Comparison of ENCODE assay signal across 13 cellular contexts in the genomic region with DNA sequence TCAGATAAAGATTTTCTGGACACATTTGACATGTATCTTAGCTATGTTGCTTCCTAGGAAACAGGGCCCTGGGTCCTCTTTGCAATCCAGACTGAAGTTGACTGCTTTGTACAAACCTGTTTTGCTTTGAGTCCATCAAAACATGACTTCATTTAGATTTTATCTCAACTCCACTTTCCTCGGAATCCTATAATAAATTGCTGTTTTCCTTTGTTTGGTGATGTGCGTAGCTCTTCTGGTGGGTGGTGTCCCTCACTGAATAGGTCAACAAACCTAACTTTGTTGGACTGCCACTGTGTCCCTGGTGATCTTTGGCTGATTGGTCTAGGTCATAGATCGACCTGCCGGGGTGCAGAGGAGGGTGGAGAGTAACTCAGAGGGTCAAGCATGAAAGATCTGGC. TPM values are rescaled to one million over a fixed set of nuclear protein-coding genes. Genes with fewer than 3 reads are reported as not detected.
DNase-seq lines count a peak whose midpoint lies in the region; ATAC-seq, FAIRE-seq and TF ChIP-seq lines count a peak whose summit lies in the region.
"Had no signal": no experiment of that assay in that cellular context is flagged by ENCODE, and none has a peak within 500 bp of the region (broad histone marks: within the 10 kb centered on the region; RNA-seq: fewer than 3 reads in every experiment).

No MANE protein-coding gene starts in this region.

- H3K27ac Mint-ChIP-seq in activated CD4-positive, alpha-beta T cell treated with anti-CD3 and anti-CD28 coated beads, Interleukin-2, amount 10 ng/mL, durations not matched to agents 24 days and 14 days = peak overlapping the region; percentile 12
- peak overlapping the region; percentile 89 for H3K27ac Mint-ChIP-seq in activated T-helper 17 cell treated with anti-CD3 and anti-CD28 coated beads, Interleukin-2, amount 50 U/mL, for 72 hours

- peaks cover 8% of the 10 kb centered on the region for H3K36me3 Mint-ChIP-seq in activated CD4-positive, alpha-beta T cell treated with anti-CD3 and anti-CD28 coated beads, Interleukin-2, amount 10 ng/mL, durations not matched to agents 24 days and 14 days (ENCODE audit: low read depth)
- H3K36me3 Mint-ChIP-seq in activated T-helper 17 cell treated with anti-CD3 and anti-CD28 coated beads, Interleukin-2, amount 50 U/mL, for 72 hours (ENCODE audit: low read depth) = no peaks in the 10 kb centered on the region

- H3K27me3 ChIP-seq in right lobe of liver = no peaks in the 10 kb centered on the region
- H3K27me3 ChIP-seq in suprapubic skin = no peaks in the 10 kb centered on the region
- H3K27me3 ChIP-seq in heart left ventricle = no peaks in the 10 kb centered on the region

- H3K4me3 Mint-ChIP-seq in activated CD4-positive, alpha-beta T cell treated with anti-CD3 and anti-CD28 coated beads, Interleukin-2, amount 10 ng/mL, durations not matched to agents 24 days and 14 days = peak overlapping the region; percentile 10
- peak overlapping the region; percentile 93 for H3K4me3 Mint-ChIP-seq in activated T-helper 17 cell treated with anti-CD3 and anti-CD28 coated beads, Interleukin-2, amount 50 U/mL, for 72 hours

- TF ChIP-seq CTCF in right lobe of liver (IDR thresholded peaks at IDR 0.05) (no peak), suprapubic skin (IDR thresholded peaks at IDR 0.05) (no peak), heart left ventricle (IDR thresholded peaks at IDR 0.05) (no peak)

- H3K4me1 ChIP-seq in right lobe of liver = peaks cover 0 to 44% (median 18%) of the 10 kb centered on the region in 4 donors
- peaks cover 68% of the 10 kb centered on the region for H3K4me1 ChIP-seq in suprapubic skin
- H3K4me1 ChIP-seq in heart left ventricle = peaks cover 0 to 59% (median 26%) of the 10 kb centered on the region in 12 donors
- H3K4me1 ChIP-seq: A549 had no signal

- H3K27me3 Mint-ChIP-seq in activated CD4-positive, alpha-beta T cell treated with anti-CD3 and anti-CD28 coated beads, Interleukin-2, amount 10 ng/mL, durations not matched to agents 24 days and 14 days = no peaks in the 10 kb centered on the region
- no peaks in the 10 kb centered on the region for H3K27me3 Mint-ChIP-seq in activated T-helper 17 cell treated with anti-CD3 and anti-CD28 coated beads, Interleukin-2, amount 50 U/mL, for 72 hours

- no peak for TF ChIP-seq EP300 in suprapubic skin (IDR thresholded peaks at IDR 0.05)

- H3K9me3 ChIP-seq in right lobe of liver = no peaks in the 10 kb centered on the region
- H3K9me3 ChIP-seq in suprapubic skin = no peaks in the 10 kb centered on the region
- no peaks in the 10 kb centered on the region for H3K9me3 ChIP-seq in heart left ventricle
- H3K9me3 ChIP-seq: A549, thoracic aorta had no signal

- WGBS in right lobe of liver (ENCODE audit: insufficient coverage, low coverage, low lambda C conversion rate, missing lambda C conversion rate) = 21% methylated on average over 4 of the region's 4 CpGs
- 50% methylated on average over 4 of the region's 4 CpGs for WGBS in suprapubic skin
- 75 to 83% (median 78%) methylated on average over 4 of the region's 4 CpGs for WGBS in heart left ventricle, 4 donors

- DNase-seq in activated CD4-positive, alpha-beta T cell treated with anti-CD3 and anti-CD28 coated beads, Interleukin-2, amount 10 ng/mL, durations not matched to agents 24 days and 14 days = no peak
- no peak for DNase-seq in activated CD4-positive, alpha-beta T cell treated with anti-CD3 and anti-CD28 coated beads, Interleukin-2, amount 50 U/mL, for 4 hours
- DNase-seq in right lobe of liver (peak; percentile 39 to 79 (median 75)), suprapubic skin (ENCODE audit: low spot score in 2 of 2) (no peak), GM19239 (ENCODE audit: insufficient read length, low spot score) (no peak), NCI-H1105 treated with DMSO at 0.1 percent for 48 hours (lab: John Stamatoyannopoulos, UW) (no peak), heart left ventricle (no peak)
- DNase-seq: NCI-H510A treated with DMSO at 0.1 percent for 48 hours had no signal

- intact Hi-C loops in activated CD4-positive, alpha-beta T cell treated with anti-CD3 and anti-CD28 coated beads, Interleukin-2, amount 10 ng/mL, durations not matched to agents 24 days and 14 days (cut with micrococcal nuclease) = no loop called here
- intact Hi-C loops in right lobe of liver (cut with DNase I) (loop anchor here in 1 of 2 donors (10.0 kb wide), 1 partner anchor 93 kb away; no protein-coding TSS in a partner anchor), heart left ventricle (cut with DNase I) (loop anchor here in 1 of 10 donors (10.0 kb wide), 1 partner anchor 73 kb away; no protein-coding TSS in a partner anchor)

- no peak for ATAC-seq in activated T-helper 17 cell treated with anti-CD3 and anti-CD28 coated beads, Interleukin-2, amount 50 U/mL, for 72 hours (replicated peaks)
- ATAC-seq in right lobe of liver = peak; percentile 46 to 71 (median 57)
- ATAC-seq in heart left ventricle = no peak

- H3K36me3 ChIP-seq in right lobe of liver = no peaks in the 10 kb centered on the region
- no peaks in the 10 kb centered on the region for H3K36me3 ChIP-seq in suprapubic skin
- H3K36me3 ChIP-seq in heart left ventricle = no peaks in the 10 kb centered on the region
- H3K36me3 ChIP-seq: thoracic aorta had no signal

- peaks cover 64% of the 10 kb centered on the region for H3K4me1 Mint-ChIP-seq in activated CD4-positive, alpha-beta T cell treated with anti-CD3 and anti-CD28 coated beads, Interleukin-2, amount 10 ng/mL, durations not matched to agents 24 days and 14 days
- H3K4me1 Mint-ChIP-seq in activated T-helper 17 cell treated with anti-CD3 and anti-CD28 coated beads, Interleukin-2, amount 50 U/mL, for 72 hours = peaks cover 38% of the 10 kb centered on the region

- peaks cover 7% of the 10 kb centered on the region for H3K9me3 Mint-ChIP-seq in activated CD4-positive, alpha-beta T cell treated with anti-CD3 and anti-CD28 coated beads, Interleukin-2, amount 10 ng/mL, durations not matched to agents 24 days and 14 days
- peaks cover 3% of the 10 kb centered on the region for H3K9me3 Mint-ChIP-seq in activated T-helper 17 cell treated with anti-CD3 and anti-CD28 coated beads, Interleukin-2, amount 50 U/mL, for 72 hours

- TF ChIP-seq POLR2A in right lobe of liver (IDR thresholded peaks at IDR 0.05) (no peak), suprapubic skin (IDR thresholded peaks at IDR 0.05) (no peak), heart left ventricle (IDR thresholded peaks at IDR 0.05) (no peak)

- no peak for FAIRE-seq in GM19239 (lab: Jason Lieb, UNC)
- FAIRE-seq: A549, TTC549 had no signal

- H3K4me3 ChIP-seq in right lobe of liver = no peak overlapping the region
- no peak overlapping the region for H3K4me3 ChIP-seq in suprapubic skin
- no peak overlapping the region for H3K4me3 ChIP-seq in heart left ventricle
- H3K4me3 ChIP-seq: A549 had no signal

- peak overlapping the region; percentile 78 to 89 (median 79) for H3K27ac ChIP-seq in right lobe of liver
- H3K27ac ChIP-seq in suprapubic skin = peak overlapping the region; percentile 92
- peak overlapping the region in 6 of 12 donors; percentile 50 to 87 (median 76) for H3K27ac ChIP-seq in heart left ventricle
- H3K27ac ChIP-seq: A549 had no signal

RNA-seq across cellular contexts. Expression of a gene that starts 0.7 kb away (rescaled TPM):
- total RNA-seq in activated CD4-positive, alpha-beta T cell treated with anti-CD3 and anti-CD28 coated beads, Interleukin-2, amount 10 ng/mL, durations not matched to agents 24 days and 14 days = 6.2 and 7.0 TPM in 2 replicates
- 1 to 10 TPM; 3.8 to 6.4 TPM for total RNA-seq in activated T-helper 17 cell treated with anti-CD3 and anti-CD28 coated beads, Interleukin-2, amount 50 U/mL, for 72 hours
- 10 to 100 TPM in 1 of 6 experiments, 1 to 10 TPM in 5; 2.5 to 11.4 (median 3.4) TPM for total RNA-seq in right lobe of liver
- total RNA-seq in suprapubic skin = 10 to 100 TPM; 14.0 to 65.7 (median 19.2) TPM
- 10 to 100 TPM in 1 of 9 donors, 1 to 10 TPM in 7, under 1 TPM in 1; 0.58 to 12.0 (median 1.8) TPM for total RNA-seq in heart left ventricle
- polyA plus RNA-seq in heart left ventricle = 1 to 10 TPM in 1 of 2 donors, under 1 TPM in 1; 0.39 to 1.4 TPM
- total RNA-seq: epithelial cell of proximal tubule had no signal

Comparison
In these comparisons a context has a peak if more than half of its experiments do, and no peak if none do; other contexts are left out.
1. DNase-seq: peak in right lobe of liver (3 of 3); none in activated CD4-positive, alpha-beta T cell treated with anti-CD3 and anti-CD28 coated beads, Interleukin-2, amount 10 ng/mL, durations not matched to agents 24 days and 14 days (single experiment), activated CD4-positive, alpha-beta T cell treated with anti-CD3 and anti-CD28 coated beads, Interleukin-2, amount 50 U/mL, for 4 hours (0 of 2), suprapubic skin (0 of 2), GM19239 (single experiment), NCI-H1105 treated with DMSO at 0.1 percent for 48 hours (single experiment) and heart left ventricle (0 of 5).
2. ATAC-seq: peak in right lobe of liver (4 of 4); none in activated T-helper 17 cell treated with anti-CD3 and anti-CD28 coated beads, Interleukin-2, amount 50 U/mL, for 72 hours (single experiment) and heart left ventricle (0 of 4).